In genomic region chr2:71008342-71008741, GRCh38 we compare ENCODE assay signal across 20 cellular contexts.
"Had no signal": no experiment of that assay in that cellular context is flagged by ENCODE, and none has a peak within 500 bp of the region (broad histone marks: within the 10 kb centered on the region; RNA-seq: fewer than 3 reads in every experiment).

No MANE protein-coding gene starts in this region.

- H3K27ac ChIP-seq: foreskin keratinocyte, right atrium auricular region, tibial nerve had no signal

- ATAC-seq: activated naive CD4-positive, alpha-beta T cell treated with anti-CD3 and anti-CD28 coated beads, Interleukin-2, amount 50 U/mL, for 72 hours; foreskin keratinocyte; T-cell had no signal

- H3K27me3 ChIP-seq: right atrium auricular region had no signal

- FAIRE-seq: urothelium cell line had no signal

- H3K36me3 ChIP-seq: right atrium auricular region, tibial nerve had no signal

- H3K9me3 ChIP-seq: right atrium auricular region, tibial nerve had no signal

- H3K4me1 ChIP-seq: foreskin keratinocyte, right atrium auricular region, tibial nerve had no signal

- H3K4me3 ChIP-seq: right atrium auricular region, tibial nerve had no signal

- DNase-seq: activated CD4-positive, alpha-beta T cell treated with anti-CD3 and anti-CD28 coated beads for 1 hour; activated CD4-positive, alpha-beta T cell treated with anti-CD3 and anti-CD28 coated beads, Interleukin-2, amount 50 U/mL, for 1 hour; activated T-cell treated with anti-CD3 and anti-CD28 coated beads, Interleukin-2, amount 50 U/mL, for 1 hour; aorta; caudate nucleus; dermis blood vessel endothelial cell; effector CD8-positive, alpha-beta T cell; erythroblast; foreskin keratinocyte; immature natural killer cell; kidney glomerular epithelial cell; occipital lobe; stimulated activated CD4-positive, alpha-beta T cell treated with anti-CD3 and anti-CD28 coated beads, Interleukin-12 subunit alpha, Interleukin-12 subunit beta, amount 100 ng/mL, for 4 hours; stimulated activated CD4-positive, alpha-beta T cell treated with anti-CD3 and anti-CD28 coated beads, Interleukin-4, amount 100 ng/mL, for 4 hours; stimulated activated naive CD8-positive, alpha-beta T cell treated with anti-CD3 and anti-CD28 coated beads, Interleukin-15, amount 100 ng/mL, for 72 hours; T-cell had no signal
